ENCODE assay signal across 9 cellular contexts in the genomic region with DNA sequence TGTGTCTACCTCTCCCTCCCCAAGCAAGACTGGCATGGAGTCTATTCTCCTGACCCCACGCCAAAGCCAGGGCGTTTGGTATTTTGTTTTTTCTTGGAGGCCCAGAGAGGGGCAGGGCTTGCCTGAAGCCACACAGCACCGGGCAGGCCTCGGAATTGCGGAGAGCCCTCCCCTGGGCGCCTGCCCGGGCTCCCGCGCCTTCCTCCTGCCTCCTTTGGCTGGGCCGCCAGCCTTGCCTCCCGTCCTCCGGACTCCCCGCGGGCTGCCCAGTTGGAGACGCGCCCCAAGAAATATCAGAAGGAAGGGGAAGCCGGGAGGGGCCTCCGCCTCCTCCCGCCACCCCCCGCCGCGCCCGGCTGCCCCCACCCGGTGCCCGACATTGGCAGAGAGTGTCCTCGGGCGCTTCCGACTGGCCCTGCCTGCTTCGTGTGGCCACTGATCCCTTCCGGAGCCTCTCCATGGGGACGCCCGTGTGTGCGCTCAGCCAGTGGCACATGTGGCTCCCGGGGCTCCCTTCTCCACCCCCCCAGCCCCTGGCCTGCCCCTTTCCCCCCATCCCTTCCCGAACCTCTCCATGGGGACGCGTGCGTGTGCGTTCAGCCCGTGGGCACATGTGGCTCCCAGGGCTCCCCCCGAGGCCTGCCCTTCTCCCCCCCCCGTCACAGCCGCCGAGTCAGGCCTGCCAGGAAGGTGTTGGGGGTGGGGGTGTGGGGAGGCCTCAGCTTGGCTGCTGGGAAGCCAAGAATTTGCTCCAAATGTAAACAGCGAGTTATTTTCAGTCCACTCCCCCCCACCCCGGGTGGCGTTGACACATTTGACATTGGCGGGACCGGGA. TPM values are rescaled to one million over a fixed set of nuclear protein-coding genes. Genes with fewer than 3 reads are reported as not detected.
DNase-seq lines count a peak whose midpoint lies in the region; ATAC-seq and TF ChIP-seq lines count a peak whose summit lies in the region.
"Had no signal": no experiment of that assay in that cellular context is flagged by ENCODE, and none has a peak within 500 bp of the region (broad histone marks: within the 10 kb centered on the region; RNA-seq: fewer than 3 reads in every experiment).

No MANE protein-coding gene starts in this region.

- intact Hi-C loops in mucosa of descending colon (cut with DNase I, micrococcal nuclease), result no loop called here

- ATAC-seq in mucosa of descending colon (peak; percentile 67), HG03175 (IDR thresholded peaks at IDR 0.05; ENCODE audit: unreplicated experiment) (no peak)
- ATAC-seq in natural killer cell treated with Interleukin-12 subunit alpha and Interleukin-12 subunit beta and Interleukin-15 and Interleukin-18, amount 100 ng/mL, for 72 hours, result no peak

- H3K9me3 Mint-ChIP-seq in natural killer cell treated with Interleukin-12 subunit alpha and Interleukin-12 subunit beta and Interleukin-15 and Interleukin-18, amount 100 ng/mL, for 72 hours, result no peaks in the 10 kb centered on the region
- H3K9me3 Mint-ChIP-seq: activated CD4-positive, alpha-beta T cell treated with anti-CD3 and anti-CD28 coated beads, Interleukin-2, amount 10 ng/mL, durations not matched to agents 7 days and 5 days had no signal

- H3K9me3 ChIP-seq in esophagus (ENCODE audit: control insufficient read depth in 2 of 2, insufficient read depth in 1 of 2, low read depth in 1 of 2, low read length in 1 of 2) (no peaks in the 10 kb centered on the region), mucosa of descending colon (no peaks in the 10 kb centered on the region)

- peaks cover 0 to 21% of the 10 kb centered on the region in 2 donors for H3K4me1 ChIP-seq in esophagus (ENCODE audit: control insufficient read depth in 2 of 2, insufficient read depth in 2 of 2, low read length in 1 of 2)
- H3K4me1 ChIP-seq in mucosa of descending colon (ENCODE audit: low read depth), result peaks cover 7% of the 10 kb centered on the region

- TF ChIP-seq CTCF in mucosa of descending colon (IDR thresholded peaks at IDR 0.05), result no peak

- H3K27me3 Mint-ChIP-seq in natural killer cell treated with Interleukin-12 subunit alpha and Interleukin-12 subunit beta and Interleukin-15 and Interleukin-18, amount 100 ng/mL, for 72 hours, result no peaks in the 10 kb centered on the region
- H3K27me3 Mint-ChIP-seq: activated CD4-positive, alpha-beta T cell treated with anti-CD3 and anti-CD28 coated beads, Interleukin-2, amount 10 ng/mL, durations not matched to agents 7 days and 5 days had no signal

- peaks cover 0 to 9% of the 10 kb centered on the region in 2 donors for H3K4me1 Mint-ChIP-seq in natural killer cell treated with Interleukin-12 subunit alpha and Interleukin-12 subunit beta and Interleukin-15 and Interleukin-18, amount 100 ng/mL, for 72 hours (ENCODE audit: low read depth in 2 of 2)
- H3K4me1 Mint-ChIP-seq: activated CD4-positive, alpha-beta T cell treated with anti-CD3 and anti-CD28 coated beads, Interleukin-2, amount 10 ng/mL, durations not matched to agents 7 days and 5 days had no signal

- no peaks in the 10 kb centered on the region for H3K27me3 ChIP-seq in esophagus (ENCODE audit: control insufficient read depth in 1 of 2, insufficient read depth in 2 of 2, low read length in 2 of 2)

- H3K4me3 ChIP-seq in esophagus (ENCODE audit: low read depth in 1 of 2, low read length in 2 of 2), result peak overlapping the region; percentile 33 to 48
- no peak overlapping the region for H3K4me3 ChIP-seq in mucosa of descending colon

- peak overlapping the region; percentile 99 for H3K27ac ChIP-seq in esophagus (ENCODE audit: low read depth in 2 of 2, low read length in 1 of 2)

- DNase-seq in NCI-H69 (lab: John Stamatoyannopoulos, UW) (peak; percentile 50), mucosa of descending colon (peak; percentile 63 to 82 (median 72)), ureter (ENCODE audit: low spot score) (peak; percentile 93), DMS53 (lab: John Stamatoyannopoulos, UW) (no peak), LoVo (ENCODE audit: low spot score) (no peak)
- DNase-seq in natural killer cell treated with Interleukin-12 subunit alpha and Interleukin-12 subunit beta and Interleukin-15 and Interleukin-18, amount 100 ng/mL, for 72 hours (ENCODE audit: low spot score), result no peak
- DNase-seq: activated CD4-positive, alpha-beta T cell treated with anti-CD3 and anti-CD28 coated beads, Interleukin-2, amount 10 ng/mL, durations not matched to agents 7 days and 5 days had no signal

- H3K4me3 Mint-ChIP-seq in natural killer cell treated with Interleukin-12 subunit alpha and Interleukin-12 subunit beta and Interleukin-15 and Interleukin-18, amount 100 ng/mL, for 72 hours, result no peak overlapping the region
- H3K4me3 Mint-ChIP-seq: activated CD4-positive, alpha-beta T cell treated with anti-CD3 and anti-CD28 coated beads, Interleukin-2, amount 10 ng/mL, durations not matched to agents 7 days and 5 days had no signal

- WGBS in esophagus, 2 donors, result 17 to 29% methylated on average over 49 of the region's 49 CpGs

- no peaks in the 10 kb centered on the region for H3K36me3 Mint-ChIP-seq in natural killer cell treated with Interleukin-12 subunit alpha and Interleukin-12 subunit beta and Interleukin-15 and Interleukin-18, amount 100 ng/mL, for 72 hours

- no peak overlapping the region for H3K27ac Mint-ChIP-seq in natural killer cell treated with Interleukin-12 subunit alpha and Interleukin-12 subunit beta and Interleukin-15 and Interleukin-18, amount 100 ng/mL, for 72 hours
- H3K27ac Mint-ChIP-seq: activated CD4-positive, alpha-beta T cell treated with anti-CD3 and anti-CD28 coated beads, Interleukin-2, amount 10 ng/mL, durations not matched to agents 7 days and 5 days had no signal

- H3K36me3 ChIP-seq in esophagus (ENCODE audit: control insufficient read depth in 2 of 2, insufficient read depth in 2 of 2, low read length in 1 of 2) (no peaks in the 10 kb centered on the region), mucosa of descending colon (ENCODE audit: low read depth) (no peaks in the 10 kb centered on the region)

RNA-seq across cellular contexts. Expression of gene NFIC, which starts 37.3 kb away (rescaled TPM):
- polyA plus RNA-seq in esophagus, result 10 to 100 TPM; 15.4 to 48.1 TPM
- total RNA-seq in mucosa of descending colon (100 to 1,000 TPM in 1 of 3 donors, 10 to 100 TPM in 2; 38.4 to 210 (median 79.3) TPM), ureter (141 TPM)
- total RNA-seq in natural killer cell treated with Interleukin-12 subunit alpha and Interleukin-12 subunit beta and Interleukin-15 and Interleukin-18, amount 100 ng/mL, for 72 hours, result 10 to 100 TPM; 21.4 to 41.7 TPM

Comparison
In these comparisons a context has a peak if more than half of its experiments do, and no peak if none do; other contexts are left out.
1. DNase-seq: peak in NCI-H69 (single experiment), mucosa of descending colon (3 of 3) and ureter (single experiment); none in DMS53 (single experiment), natural killer cell treated with Interleukin-12 subunit alpha and Interleukin-12 subunit beta and Interleukin-15 and Interleukin-18, amount 100 ng/mL, for 72 hours (single experiment) and LoVo (single experiment).